ENCODE assay signal across 1 cellular context in the genomic region with DNA sequence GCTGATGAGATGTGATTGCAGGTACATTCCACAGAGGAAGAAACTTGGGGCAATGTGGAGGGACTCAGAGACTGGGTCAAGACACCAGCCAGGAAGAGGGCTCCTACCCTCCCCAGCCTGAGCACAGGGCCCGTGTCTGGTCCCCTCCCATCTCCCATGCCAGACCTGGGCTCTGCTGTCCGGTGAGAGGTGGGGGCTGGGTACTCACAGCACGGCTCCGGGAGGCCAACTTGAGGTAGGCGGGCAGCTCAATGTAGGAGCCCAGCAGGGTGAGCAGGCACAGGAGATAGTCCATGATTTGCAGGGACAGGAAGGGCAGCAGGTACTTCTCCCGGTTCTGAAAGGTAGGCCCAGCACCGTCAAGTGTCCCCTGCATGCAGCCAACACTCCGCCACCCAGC.
A peak's percentile ranks its signal among the peaks of the same experiment; 100 is the strongest.
TF ChIP-seq lines count a peak whose summit lies in the region.

No MANE protein-coding gene starts in this region.

TF ChIP-seq in HepG2, 621 proteins besides CTCF, POLR2A, EP300 and RAD21:
- TF ChIP-seq NFE2L2 (IDR thresholded peaks at IDR 0.05; ENCODE audit: low read length): no peak
- peak; percentile 23 for TF ChIP-seq MED8 (CRISPR knock-in tag; IDR thresholded peaks at IDR 0.05; ENCODE audit: insufficient replicate concordance)
- no peak for TF ChIP-seq TRAFD1 (CRISPR knock-in tag; IDR thresholded peaks at IDR 0.05; ENCODE audit: borderline replicate concordance)
